Comparison of ENCODE assay signal across 1 cellular context in the genomic region with DNA sequence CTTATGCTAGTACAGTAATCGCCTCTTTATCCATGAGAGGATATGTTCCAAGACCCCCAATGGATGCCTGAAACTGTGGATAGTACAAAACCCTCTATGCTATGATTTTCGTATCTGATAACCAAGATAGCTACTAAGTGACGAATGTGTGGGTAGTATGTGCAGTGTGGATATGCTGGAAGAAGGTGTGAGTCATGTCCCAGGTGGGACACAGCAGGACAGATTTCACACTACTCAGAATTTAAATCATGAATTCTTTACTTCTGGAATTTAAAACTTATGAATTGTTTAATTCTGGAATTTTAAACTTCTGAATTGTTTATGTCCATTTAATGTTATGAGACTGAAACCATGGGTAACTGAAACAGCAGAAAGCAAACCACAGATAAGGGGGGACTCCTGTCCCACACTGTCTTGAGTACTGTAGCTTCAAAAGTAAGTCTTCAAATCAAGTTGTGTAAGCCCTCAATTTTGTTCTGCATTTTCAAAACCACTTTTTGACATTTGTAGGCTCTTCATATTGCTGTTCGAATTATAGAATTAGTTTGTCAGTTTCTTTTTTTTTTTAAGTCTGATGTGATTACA.
TF ChIP-seq lines count a peak whose summit lies in the region.

No MANE protein-coding gene starts in this region.

TF ChIP-seq in IMR-90, 13 proteins besides CTCF, POLR2A, EP300 and RAD21 (continued from another document):
- TF ChIP-seq BHLHE40 (IDR thresholded peaks at IDR 0.05; ENCODE audit: low read depth, low read length) (no peak), RCOR1 (IDR thresholded peaks at IDR 0.05; ENCODE audit: insufficient replicate concordance, low read length) (no peak), RFX5 (IDR thresholded peaks at IDR 0.05; ENCODE audit: low read depth, low read length) (no peak), MXI1 (IDR thresholded peaks at IDR 0.05; ENCODE audit: borderline replicate concordance, low read depth, low read length) (no peak), CEBPB (IDR thresholded peaks at IDR 0.05; ENCODE audit: low read depth, low read length) (no peak), SMC3 (IDR thresholded peaks at IDR 0.05; ENCODE audit: low read depth, low read length) (no peak)
TF ChIP-seq in IMR-90: peak in this region for 0.
